In genomic region chr11:118789501-118790356, GRCh38 we compare ENCODE assay signal across 1 cellular context.
TF ChIP-seq lines count a peak whose summit lies in the region.

No MANE protein-coding gene starts in this region.

TF ChIP-seq in WTC11, 78 proteins besides CTCF, POLR2A, EP300 and RAD21 (continued from another document):
- TF ChIP-seq FOXP4 (CRISPR knock-in tag; IDR thresholded peaks at IDR 0.05) (no peak), TP53 (CRISPR knock-in tag; IDR thresholded peaks at IDR 0.05) (no peak), SP1 (CRISPR knock-in tag; conservative IDR thresholded peaks at IDR 0.05) (no peak)
